ENCODE assay signal across 25 cellular contexts in the genomic region with DNA sequence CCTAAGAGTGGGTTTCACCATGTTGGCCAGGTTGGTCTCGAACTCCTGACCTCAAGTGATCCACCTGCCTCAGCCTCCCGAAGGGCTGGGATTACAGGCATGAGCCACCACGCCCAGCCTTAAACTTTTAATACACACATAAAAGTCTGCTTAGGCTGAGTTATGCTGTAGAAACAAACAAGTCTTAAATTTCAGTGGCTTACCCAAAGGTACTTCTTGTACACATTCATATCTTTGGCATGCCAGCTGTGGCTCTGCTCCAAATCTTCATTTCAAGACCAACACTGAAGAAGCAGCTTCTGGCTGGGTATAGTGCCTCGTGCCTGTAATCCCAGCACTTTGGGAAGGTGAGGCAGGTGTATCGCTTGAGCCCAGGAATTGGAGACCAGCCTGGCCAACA.
A peak's percentile ranks its signal among the peaks of the same experiment; 100 is the strongest.
DNase-seq lines count a peak whose midpoint lies in the region; ATAC-seq, FAIRE-seq and TF ChIP-seq lines count a peak whose summit lies in the region.
"Had no signal": no experiment of that assay in that cellular context is flagged by ENCODE, and none has a peak within 500 bp of the region (broad histone marks: within the 10 kb centered on the region; RNA-seq: fewer than 3 reads in every experiment).

No MANE protein-coding gene starts in this region.

- no peaks in the 10 kb centered on the region for H3K27me3 ChIP-seq in bronchial epithelial cell (ENCODE audit: control insufficient read depth, insufficient read depth, low read length)
- H3K27me3 ChIP-seq in lower lobe of right lung (ENCODE audit: low read depth) = no peaks in the 10 kb centered on the region
- H3K27me3 ChIP-seq: adrenal gland, pancreas, right lobe of liver, stomach, tibial artery had no signal

- ATAC-seq in lower lobe of right lung = no peak
- ATAC-seq: GM23338, left ventricle myocardium superior had no signal

- TF ChIP-seq CTCF in LNCaP clone FGC (IDR thresholded peaks at IDR 0.05; ENCODE audit: control insufficient read depth, extremely low read depth, insufficient read depth) (no peak), bronchial epithelial cell (IDR thresholded peaks at IDR 0.05; ENCODE audit: insufficient read depth, low read length, severe bottlenecking) (no peak), lower lobe of right lung (IDR thresholded peaks at IDR 0.05) (no peak)

- no peak overlapping the region for H3K4me3 ChIP-seq in LNCaP clone FGC (ENCODE audit: low read depth, low read length)
- no peak overlapping the region for H3K4me3 ChIP-seq in bronchial epithelial cell (ENCODE audit: low read depth, low read length)
- no peak overlapping the region for H3K4me3 ChIP-seq in lower lobe of right lung
- H3K4me3 ChIP-seq: adrenal gland, GM23338, pancreas, right lobe of liver, stomach, tibial artery had no signal

- no peaks in the 10 kb centered on the region for H3K4me1 ChIP-seq in lower lobe of right lung
- H3K4me1 ChIP-seq: adrenal gland, right lobe of liver, stomach, tibial artery had no signal

- no peaks in the 10 kb centered on the region for H3K9me3 ChIP-seq in lower lobe of right lung
- H3K9me3 ChIP-seq: adrenal gland, pancreas, right lobe of liver, stomach, tibial artery had no signal

- DNase-seq in EH (ENCODE audit: low read depth) = peak; percentile 68
- peak; percentile 46 for DNase-seq in LNCaP clone FGC (ENCODE audit: low read depth)
- peak; percentile 24 for DNase-seq in bronchial epithelial cell (ENCODE audit: low read depth)
- peak; percentile 11 for DNase-seq in kidney tubule cell (ENCODE audit: low spot score)
- DNase-seq in SIG-M5 (lab: John Stamatoyannopoulos, UW) = no peak
- no peak for DNase-seq in lower lobe of right lung
- no peak for DNase-seq in NCI-H2081 (lab: John Stamatoyannopoulos, UW)
- no peak for DNase-seq in NCI-H69 (lab: John Stamatoyannopoulos, UW)
- DNase-seq: activated T-cell treated with anti-CD3 and anti-CD28 coated beads, Interleukin-2, amount 50 U/mL, for 1 hour; adrenal gland; caudate nucleus; CD4-positive, CD25-positive, alpha-beta regulatory T cell; hypothalamus; left ventricle myocardium superior; NCI-H1048; NCI-H187 treated with DMSO at 0.1 percent for 48 hours; nephron progenitor cell; right lobe of liver; stomach; tibial artery had no signal

- intact Hi-C loops in lower lobe of right lung (cut with DNase I) = no loop called here

- H3K27ac ChIP-seq in lower lobe of right lung = no peak overlapping the region
- H3K27ac ChIP-seq: adrenal gland, pancreas, right lobe of liver, stomach, tibial artery had no signal

- no peaks in the 10 kb centered on the region for H3K36me3 ChIP-seq in bronchial epithelial cell (ENCODE audit: control insufficient read depth, insufficient read depth, low read length)
- H3K36me3 ChIP-seq in lower lobe of right lung = no peaks in the 10 kb centered on the region
- H3K36me3 ChIP-seq: adrenal gland, pancreas, right lobe of liver, stomach had no signal

- FAIRE-seq in bronchial epithelial cell (lab: Jason Lieb, UNC) = no peak
- FAIRE-seq: frontal cortex, G401.6, pancreas, TTC549 had no signal

Comparison
In these comparisons a context has a peak if more than half of its experiments do, and no peak if none do; other contexts are left out.
1. DNase-seq: peak in EH (single experiment), LNCaP clone FGC (single experiment), bronchial epithelial cell (single experiment) and kidney tubule cell (single experiment); none in SIG-M5 (single experiment), lower lobe of right lung (single experiment), NCI-H2081 (0 of 2) and NCI-H69 (single experiment).